Comparison of ENCODE assay signal across 1 cellular context in the genomic region with DNA sequence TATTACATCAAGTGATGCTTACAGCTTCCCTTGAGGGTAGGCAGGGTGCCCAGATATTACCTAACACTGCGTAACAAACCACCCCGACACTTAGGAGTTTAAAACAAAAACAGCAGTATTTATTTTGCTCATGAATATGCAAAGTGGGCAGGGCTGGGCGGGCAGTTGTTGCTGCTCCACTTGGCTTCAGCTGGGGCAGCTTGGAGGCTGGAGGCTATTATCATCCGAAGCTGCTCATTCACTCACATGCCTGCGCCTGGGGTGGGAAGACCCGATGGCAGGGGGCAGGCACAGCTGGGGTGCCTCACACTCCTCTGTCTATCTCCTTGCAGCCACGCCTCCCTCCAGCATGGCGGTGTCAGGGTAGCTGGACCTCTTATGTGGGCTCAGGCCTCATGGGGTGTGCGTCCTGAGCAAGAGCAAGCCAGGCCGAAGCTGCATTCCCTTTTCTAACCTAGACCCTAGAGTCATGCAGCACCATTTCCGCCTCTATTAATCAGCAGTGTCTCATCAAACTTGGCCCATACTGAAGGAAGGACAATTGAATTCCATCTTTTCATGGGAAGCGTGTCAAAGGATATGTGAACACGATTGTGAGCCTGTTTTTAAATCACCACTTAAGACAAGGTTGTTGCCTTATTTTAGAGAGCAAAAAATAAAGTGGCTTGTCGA.
TF ChIP-seq lines count a peak whose summit lies in the region.

No MANE protein-coding gene starts in this region.

TF ChIP-seq in GM23338, 12 proteins besides CTCF, POLR2A, EP300 and RAD21 (continued from another document):
- TF ChIP-seq, protein P1, sequence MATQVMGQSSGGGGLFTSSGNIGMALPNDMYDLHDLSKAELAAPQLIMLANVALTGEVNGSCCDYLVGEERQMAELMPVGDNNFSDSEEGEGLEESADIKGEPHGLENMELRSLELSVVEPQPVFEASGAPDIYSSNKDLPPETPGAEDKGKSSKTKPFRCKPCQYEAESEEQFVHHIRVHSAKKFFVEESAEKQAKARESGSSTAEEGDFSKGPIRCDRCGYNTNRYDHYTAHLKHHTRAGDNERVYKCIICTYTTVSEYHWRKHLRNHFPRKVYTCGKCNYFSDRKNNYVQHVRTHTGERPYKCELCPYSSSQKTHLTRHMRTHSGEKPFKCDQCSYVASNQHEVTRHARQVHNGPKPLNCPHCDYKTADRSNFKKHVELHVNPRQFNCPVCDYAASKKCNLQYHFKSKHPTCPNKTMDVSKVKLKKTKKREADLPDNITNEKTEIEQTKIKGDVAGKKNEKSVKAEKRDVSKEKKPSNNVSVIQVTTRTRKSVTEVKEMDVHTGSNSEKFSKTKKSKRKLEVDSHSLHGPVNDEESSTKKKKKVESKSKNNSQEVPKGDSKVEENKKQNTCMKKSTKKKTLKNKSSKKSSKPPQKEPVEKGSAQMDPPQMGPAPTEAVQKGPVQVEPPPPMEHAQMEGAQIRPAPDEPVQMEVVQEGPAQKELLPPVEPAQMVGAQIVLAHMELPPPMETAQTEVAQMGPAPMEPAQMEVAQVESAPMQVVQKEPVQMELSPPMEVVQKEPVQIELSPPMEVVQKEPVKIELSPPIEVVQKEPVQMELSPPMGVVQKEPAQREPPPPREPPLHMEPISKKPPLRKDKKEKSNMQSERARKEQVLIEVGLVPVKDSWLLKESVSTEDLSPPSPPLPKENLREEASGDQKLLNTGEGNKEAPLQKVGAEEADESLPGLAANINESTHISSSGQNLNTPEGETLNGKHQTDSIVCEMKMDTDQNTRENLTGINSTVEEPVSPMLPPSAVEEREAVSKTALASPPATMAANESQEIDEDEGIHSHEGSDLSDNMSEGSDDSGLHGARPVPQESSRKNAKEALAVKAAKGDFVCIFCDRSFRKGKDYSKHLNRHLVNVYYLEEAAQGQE (IDR thresholded peaks at IDR 0.05; ENCODE audit: unreplicated experiment), result no peak
- TF ChIP-seq EZH2 (IDR thresholded peaks at IDR 0.05; ENCODE audit: low read depth, unreplicated experiment), result no peak
- TF ChIP-seq JUNB (IDR thresholded peaks at IDR 0.05; ENCODE audit: unreplicated experiment), result no peak
- TF ChIP-seq, protein P2, sequence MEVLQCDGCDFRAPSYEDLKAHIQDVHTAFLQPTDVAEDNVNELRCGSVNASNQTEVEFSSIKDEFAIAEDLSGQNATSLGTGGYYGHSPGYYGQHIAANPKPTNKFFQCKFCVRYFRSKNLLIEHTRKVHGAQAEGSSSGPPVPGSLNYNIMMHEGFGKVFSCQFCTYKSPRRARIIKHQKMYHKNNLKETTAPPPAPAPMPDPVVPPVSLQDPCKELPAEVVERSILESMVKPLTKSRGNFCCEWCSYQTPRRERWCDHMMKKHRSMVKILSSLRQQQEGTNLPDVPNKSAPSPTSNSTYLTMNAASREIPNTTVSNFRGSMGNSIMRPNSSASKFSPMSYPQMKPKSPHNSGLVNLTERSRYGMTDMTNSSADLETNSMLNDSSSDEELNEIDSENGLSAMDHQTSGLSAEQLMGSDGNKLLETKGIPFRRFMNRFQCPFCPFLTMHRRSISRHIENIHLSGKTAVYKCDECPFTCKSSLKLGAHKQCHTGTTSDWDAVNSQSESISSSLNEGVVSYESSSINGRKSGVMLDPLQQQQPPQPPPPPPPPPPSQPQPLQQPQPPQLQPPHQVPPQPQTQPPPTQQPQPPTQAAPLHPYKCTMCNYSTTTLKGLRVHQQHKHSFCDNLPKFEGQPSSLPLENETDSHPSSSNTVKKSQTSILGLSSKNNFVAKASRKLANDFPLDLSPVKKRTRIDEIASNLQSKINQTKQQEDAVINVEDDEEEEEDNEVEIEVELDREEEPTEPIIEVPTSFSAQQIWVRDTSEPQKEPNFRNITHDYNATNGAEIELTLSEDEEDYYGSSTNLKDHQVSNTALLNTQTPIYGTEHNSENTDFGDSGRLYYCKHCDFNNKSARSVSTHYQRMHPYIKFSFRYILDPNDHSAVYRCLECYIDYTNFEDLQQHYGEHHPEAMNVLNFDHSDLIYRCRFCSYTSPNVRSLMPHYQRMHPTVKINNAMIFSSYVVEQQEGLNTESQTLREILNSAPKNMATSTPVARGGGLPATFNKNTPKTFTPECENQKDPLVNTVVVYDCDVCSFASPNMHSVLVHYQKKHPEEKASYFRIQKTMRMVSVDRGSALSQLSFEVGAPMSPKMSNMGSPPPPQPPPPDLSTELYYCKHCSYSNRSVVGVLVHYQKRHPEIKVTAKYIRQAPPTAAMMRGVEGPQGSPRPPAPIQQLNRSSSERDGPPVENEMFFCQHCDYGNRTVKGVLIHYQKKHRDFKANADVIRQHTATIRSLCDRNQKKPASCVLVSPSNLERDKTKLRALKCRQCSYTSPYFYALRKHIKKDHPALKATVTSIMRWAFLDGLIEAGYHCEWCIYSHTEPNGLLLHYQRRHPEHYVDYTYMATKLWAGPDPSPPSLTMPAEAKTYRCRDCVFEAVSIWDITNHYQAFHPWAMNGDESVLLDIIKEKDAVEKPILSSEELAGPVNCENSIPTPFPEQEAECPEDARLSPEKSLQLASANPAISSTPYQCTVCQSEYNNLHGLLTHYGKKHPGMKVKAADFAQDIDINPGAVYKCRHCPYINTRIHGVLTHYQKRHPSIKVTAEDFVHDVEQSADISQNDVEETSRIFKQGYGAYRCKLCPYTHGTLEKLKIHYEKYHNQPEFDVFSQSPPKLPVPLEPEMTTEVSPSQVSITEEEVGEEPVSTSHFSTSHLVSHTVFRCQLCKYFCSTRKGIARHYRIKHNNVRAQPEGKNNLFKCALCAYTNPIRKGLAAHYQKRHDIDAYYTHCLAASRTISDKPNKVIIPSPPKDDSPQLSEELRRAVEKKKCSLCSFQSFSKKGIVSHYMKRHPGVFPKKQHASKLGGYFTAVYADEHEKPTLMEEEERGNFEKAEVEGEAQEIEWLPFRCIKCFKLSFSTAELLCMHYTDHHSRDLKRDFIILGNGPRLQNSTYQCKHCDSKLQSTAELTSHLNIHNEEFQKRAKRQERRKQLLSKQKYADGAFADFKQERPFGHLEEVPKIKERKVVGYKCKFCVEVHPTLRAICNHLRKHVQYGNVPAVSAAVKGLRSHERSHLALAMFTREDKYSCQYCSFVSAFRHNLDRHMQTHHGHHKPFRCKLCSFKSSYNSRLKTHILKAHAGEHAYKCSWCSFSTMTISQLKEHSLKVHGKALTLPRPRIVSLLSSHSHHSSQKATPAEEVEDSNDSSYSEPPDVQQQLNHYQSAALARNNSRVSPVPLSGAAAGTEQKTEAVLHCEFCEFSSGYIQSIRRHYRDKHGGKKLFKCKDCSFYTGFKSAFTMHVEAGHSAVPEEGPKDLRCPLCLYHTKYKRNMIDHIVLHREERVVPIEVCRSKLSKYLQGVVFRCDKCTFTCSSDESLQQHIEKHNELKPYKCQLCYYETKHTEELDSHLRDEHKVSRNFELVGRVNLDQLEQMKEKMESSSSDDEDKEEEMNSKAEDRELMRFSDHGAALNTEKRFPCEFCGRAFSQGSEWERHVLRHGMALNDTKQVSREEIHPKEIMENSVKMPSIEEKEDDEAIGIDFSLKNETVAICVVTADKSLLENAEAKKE (CRISPR knock-in tag; IDR thresholded peaks at IDR 0.05), result no peak
- no peak for TF ChIP-seq STAT1 (IDR thresholded peaks at IDR 0.05; ENCODE audit: unreplicated experiment)
- TF ChIP-seq ZNF331 (CRISPR knock-in tag; IDR thresholded peaks at IDR 0.05; ENCODE audit: low read depth), result no peak
- no peak for TF ChIP-seq EZH2phosphoT487 (IDR thresholded peaks at IDR 0.05; ENCODE audit: unreplicated experiment)
- no peak for TF ChIP-seq ZNF114 (CRISPR knock-in tag; IDR thresholded peaks at IDR 0.05)
- TF ChIP-seq, protein P3, sequence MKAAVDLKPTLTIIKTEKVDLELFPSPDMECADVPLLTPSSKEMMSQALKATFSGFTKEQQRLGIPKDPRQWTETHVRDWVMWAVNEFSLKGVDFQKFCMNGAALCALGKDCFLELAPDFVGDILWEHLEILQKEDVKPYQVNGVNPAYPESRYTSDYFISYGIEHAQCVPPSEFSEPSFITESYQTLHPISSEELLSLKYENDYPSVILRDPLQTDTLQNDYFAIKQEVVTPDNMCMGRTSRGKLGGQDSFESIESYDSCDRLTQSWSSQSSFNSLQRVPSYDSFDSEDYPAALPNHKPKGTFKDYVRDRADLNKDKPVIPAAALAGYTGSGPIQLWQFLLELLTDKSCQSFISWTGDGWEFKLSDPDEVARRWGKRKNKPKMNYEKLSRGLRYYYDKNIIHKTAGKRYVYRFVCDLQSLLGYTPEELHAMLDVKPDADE (IDR thresholded peaks at IDR 0.05), result no peak
- TF ChIP-seq CREB1 (CRISPR knock-in tag; IDR thresholded peaks at IDR 0.05; ENCODE audit: low read depth), result no peak
